In genomic region chr2:235570966-235571692, GRCh38 we compare ENCODE assay signal across 23 cellular contexts.
A peak's percentile ranks its signal among the peaks of the same experiment; 100 is the strongest.
DNase-seq lines count a peak whose midpoint lies in the region; ATAC-seq lines count a peak whose summit lies in the region.
"Had no signal": no experiment of that assay in that cellular context is flagged by ENCODE, and none has a peak within 500 bp of the region (broad histone marks: within the 10 kb centered on the region; RNA-seq: fewer than 3 reads in every experiment).

No MANE protein-coding gene starts in this region.

- intact Hi-C loops in left colon (cut with DNase I, micrococcal nuclease): no loop called here

- ATAC-seq in left colon: peak; percentile 14
- ATAC-seq: activated T-cell treated with anti-CD3 and anti-CD28 coated beads, Interleukin-2, amount 50 U/mL, for 72 hours; psoas muscle; T-helper 17 cell had no signal

- peak; percentile 9 for DNase-seq in NCI-H2029 (lab: John Stamatoyannopoulos, UW)
- no peak for DNase-seq in NCI-H2029 treated with DMSO at 0.1 percent for 48 hours (lab: John Stamatoyannopoulos, UW)
- DNase-seq in SW480 (ENCODE audit: low spot score): peak; percentile 13
- no peak for DNase-seq in left colon
- no peak for DNase-seq in stimulated activated CD4-positive, alpha-beta T cell treated with anti-CD3 and anti-CD28 coated beads, Interleukin-4, amount 100 ng/mL, for 24 hours
- no peak for DNase-seq in RKO (ENCODE audit: low spot score)
- no peak for DNase-seq in HUDEP-2 (lab: John Stamatoyannopoulos, UW; ENCODE audit: unreplicated experiment in 76 of 76)
- DNase-seq in OCI-M1 (lab: John Stamatoyannopoulos, UW): no peak
- DNase-seq: activated CD4-positive, alpha-beta T cell treated with anti-CD3 and anti-CD28 coated beads for 4 hours; activated naive CD4-positive, alpha-beta T cell treated with anti-CD3 and anti-CD28 coated beads, Interleukin-2, amount 10 ng/mL, durations not matched to agents 7 days and 5 days; activated T-cell treated with anti-CD3 and anti-CD28 coated beads, Interleukin-2, amount 50 U/mL, for 72 hours; amygdala; CD8-positive, alpha-beta memory T cell; Karpas-422; MV-4-11; NCI-H2171; NCI-H524; psoas muscle; RPMI8226; stimulated activated CD8-positive, alpha-beta memory T cell treated with anti-CD3 and anti-CD28 coated beads, Interleukin-4, amount 100 ng/mL, for 48 hours; stomach; T-helper 17 cell; transverse colon had no signal

Comparison
In these comparisons a context has a peak if more than half of its experiments do, and no peak if none do; other contexts are left out.
1. DNase-seq: peak in NCI-H2029 (single experiment) and SW480 (single experiment); none in NCI-H2029 treated with DMSO at 0.1 percent for 48 hours (single experiment), left colon (0 of 2), stimulated activated CD4-positive, alpha-beta T cell treated with anti-CD3 and anti-CD28 coated beads, Interleukin-4, amount 100 ng/mL, for 24 hours (single experiment), RKO (single experiment), HUDEP-2 (0 of 76) and OCI-M1 (single experiment).